14 cellular contexts compared by ENCODE assay signal in genomic region chr7:27899601-27900000, GRCh38.
DNase-seq lines count a peak whose midpoint lies in the region; TF ChIP-seq lines count a peak whose summit lies in the region.
"Had no signal": no experiment of that assay in that cellular context is flagged by ENCODE, and none has a peak within 500 bp of the region (broad histone marks: within the 10 kb centered on the region; RNA-seq: fewer than 3 reads in every experiment).

No MANE protein-coding gene starts in this region.

- no peaks in the 10 kb centered on the region for H3K36me3 Mint-ChIP-seq in activated T-cell treated with anti-CD3 and anti-CD28 coated beads, Interleukin-2, amount 50 U/mL, for 24 hours (ENCODE audit: low read depth)
- no peaks in the 10 kb centered on the region for H3K36me3 Mint-ChIP-seq in stimulated activated naive CD8-positive, alpha-beta T cell treated with anti-CD3 and anti-CD28 coated beads, Interleukin-15, Interleukin-2, amounts not matched to agents 100 ng/mL and 50 ng/mL, for 24 hours (ENCODE audit: low read depth)

- H3K4me1 ChIP-seq in prostate gland (replicated peaks) (peaks cover 3% of the 10 kb centered on the region), tibial artery (peaks cover 0 to 21% (median 7%) of the 10 kb centered on the region in 4 donors)

- TF ChIP-seq CTCF in epithelial cell of esophagus (IDR thresholded peaks at IDR 0.05; ENCODE audit: insufficient read depth, low read depth, low read length, missing control alignments), result no peak
- TF ChIP-seq CTCF in prostate gland (IDR thresholded peaks at IDR 0.05), result no peak
- no peak for TF ChIP-seq CTCF in tibial artery (IDR thresholded peaks at IDR 0.05)

- H3K4me1 Mint-ChIP-seq in activated T-cell treated with anti-CD3 and anti-CD28 coated beads, Interleukin-2, amount 50 U/mL, for 24 hours (ENCODE audit: low read depth), result peaks cover 40% of the 10 kb centered on the region
- H3K4me1 Mint-ChIP-seq in stimulated activated naive CD8-positive, alpha-beta T cell treated with anti-CD3 and anti-CD28 coated beads, Interleukin-15, Interleukin-2, amounts not matched to agents 100 ng/mL and 50 ng/mL, for 24 hours (ENCODE audit: low read depth), result peaks cover 47% of the 10 kb centered on the region

- no peak for TF ChIP-seq POLR2A in prostate gland (IDR thresholded peaks at IDR 0.05)

- no peaks in the 10 kb centered on the region for H3K27me3 Mint-ChIP-seq in activated T-cell treated with anti-CD3 and anti-CD28 coated beads, Interleukin-2, amount 50 U/mL, for 24 hours
- H3K27me3 Mint-ChIP-seq in stimulated activated naive CD8-positive, alpha-beta T cell treated with anti-CD3 and anti-CD28 coated beads, Interleukin-15, Interleukin-2, amounts not matched to agents 100 ng/mL and 50 ng/mL, for 24 hours, result no peaks in the 10 kb centered on the region
- H3K27me3 Mint-ChIP-seq: progenitor cell of endocrine pancreas had no signal

- H3K27ac Mint-ChIP-seq in activated T-cell treated with anti-CD3 and anti-CD28 coated beads, Interleukin-2, amount 50 U/mL, for 24 hours, result peak overlapping the region; percentile 60
- peak overlapping the region; percentile 38 for H3K27ac Mint-ChIP-seq in stimulated activated naive CD8-positive, alpha-beta T cell treated with anti-CD3 and anti-CD28 coated beads, Interleukin-15, Interleukin-2, amounts not matched to agents 100 ng/mL and 50 ng/mL, for 24 hours
- H3K27ac Mint-ChIP-seq: endodermal cell, progenitor cell of endocrine pancreas had no signal

- no peaks in the 10 kb centered on the region for H3K9me3 ChIP-seq in prostate gland
- no peaks in the 10 kb centered on the region for H3K9me3 ChIP-seq in tibial artery

- 97% methylated on average over 2 of the region's 2 CpGs for WGBS in prostate gland

- intact Hi-C loops in prostate gland (cut with DNase I) (no loop called here), tibial artery (cut with DNase I; ENCODE audit: low total_unique reads) (no loop called here)

- no peak overlapping the region for H3K4me3 ChIP-seq in epithelial cell of esophagus (ENCODE audit: low read length)
- no peak overlapping the region for H3K4me3 ChIP-seq in prostate gland
- no peak overlapping the region for H3K4me3 ChIP-seq in tibial artery

- no peaks in the 10 kb centered on the region for H3K27me3 ChIP-seq in prostate gland (replicated peaks; ENCODE audit: insufficient read depth)
- no peaks in the 10 kb centered on the region for H3K27me3 ChIP-seq in tibial artery

- H3K36me3 ChIP-seq in prostate gland (no peaks in the 10 kb centered on the region), tibial artery (peaks cover 0 to 7% (median 5%) of the 10 kb centered on the region in 3 donors)

- peak; percentile 9 to 19 (median 17) for DNase-seq in stimulated activated CD4-positive, alpha-beta T cell treated with anti-CD3 and anti-CD28 coated beads, Interleukin-12 subunit alpha, Interleukin-12 subunit beta, amount 100 ng/mL, for 48 hours (ENCODE audit: low read depth in 2 of 3, low spot score in 1 of 3)
- no peak for DNase-seq in stimulated activated CD4-positive, alpha-beta T cell treated with anti-CD3 and anti-CD28 coated beads, Interleukin-12 subunit alpha, Interleukin-12 subunit beta, amount 100 ng/mL, for 4 hours
- DNase-seq in activated T-cell treated with anti-CD3 and anti-CD28 coated beads, Interleukin-2, amount 50 U/mL, for 24 hours, result no peak
- DNase-seq in epithelial cell of esophagus (ENCODE audit: low read depth) (peak; percentile 25), prostate gland (ENCODE audit: low spot score) (no peak), tibial artery (no peak), C1 segment of cervical spinal cord (lab: John Stamatoyannopoulos, UW) (no peak)
- DNase-seq: endodermal cell, IMR-90, islet precursor cell, NCI-H1417, NCI-H446 had no signal

- H3K27ac ChIP-seq in prostate gland (no peak overlapping the region), tibial artery (no peak overlapping the region)

- no peaks in the 10 kb centered on the region for H3K9me3 Mint-ChIP-seq in activated T-cell treated with anti-CD3 and anti-CD28 coated beads, Interleukin-2, amount 50 U/mL, for 24 hours
- no peaks in the 10 kb centered on the region for H3K9me3 Mint-ChIP-seq in stimulated activated naive CD8-positive, alpha-beta T cell treated with anti-CD3 and anti-CD28 coated beads, Interleukin-15, Interleukin-2, amounts not matched to agents 100 ng/mL and 50 ng/mL, for 24 hours
- H3K9me3 Mint-ChIP-seq: endodermal cell had no signal

- no peak overlapping the region for H3K4me3 Mint-ChIP-seq in activated T-cell treated with anti-CD3 and anti-CD28 coated beads, Interleukin-2, amount 50 U/mL, for 24 hours
- peak overlapping the region; percentile 39 for H3K4me3 Mint-ChIP-seq in stimulated activated naive CD8-positive, alpha-beta T cell treated with anti-CD3 and anti-CD28 coated beads, Interleukin-15, Interleukin-2, amounts not matched to agents 100 ng/mL and 50 ng/mL, for 24 hours
- H3K4me3 Mint-ChIP-seq: endodermal cell had no signal

Comparison
In these comparisons a context has a peak if more than half of its experiments do, and no peak if none do; other contexts are left out.
1. DNase-seq: peak in stimulated activated CD4-positive, alpha-beta T cell treated with anti-CD3 and anti-CD28 coated beads, Interleukin-12 subunit alpha, Interleukin-12 subunit beta, amount 100 ng/mL, for 48 hours (3 of 3) and epithelial cell of esophagus (single experiment); none in stimulated activated CD4-positive, alpha-beta T cell treated with anti-CD3 and anti-CD28 coated beads, Interleukin-12 subunit alpha, Interleukin-12 subunit beta, amount 100 ng/mL, for 4 hours (single experiment), activated T-cell treated with anti-CD3 and anti-CD28 coated beads, Interleukin-2, amount 50 U/mL, for 24 hours (single experiment), prostate gland (single experiment), tibial artery (0 of 2) and C1 segment of cervical spinal cord (0 of 14).